In the genomic region with DNA sequence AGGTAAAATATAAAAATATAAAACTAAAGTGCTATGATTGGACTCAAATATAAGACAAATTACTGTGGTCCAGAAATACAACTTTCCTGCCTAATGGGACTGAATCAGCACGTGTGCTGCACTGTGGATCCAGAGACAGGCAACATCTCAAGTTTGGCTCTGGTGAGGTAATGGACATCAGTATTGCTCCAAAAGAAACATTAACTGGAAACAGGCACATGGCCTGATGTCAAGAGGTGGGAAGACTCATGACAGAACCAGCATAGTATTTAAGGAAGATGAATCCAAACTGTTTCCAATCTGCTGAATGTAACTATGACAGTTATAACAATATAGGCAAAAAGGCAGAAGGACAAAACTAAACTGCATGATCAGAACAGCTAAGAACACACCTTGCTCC, we compare ENCODE assay signal across 32 cellular contexts.
"Had no signal": no experiment of that assay in that cellular context is flagged by ENCODE, and none has a peak within 500 bp of the region (broad histone marks: within the 10 kb centered on the region; RNA-seq: fewer than 3 reads in every experiment).

No MANE protein-coding gene starts in this region.

- H3K4me2 ChIP-seq: smooth muscle cell had no signal

- H3K27me3 Mint-ChIP-seq: naive thymus-derived CD4-positive, alpha-beta T cell; natural killer cell treated with Interleukin-12 subunit alpha and Interleukin-12 subunit beta and Interleukin-15 and Interleukin-18, amount 100 ng/mL, for 72 hours; stimulated activated memory B cell treated with anti-CD40 and anti-IgM and Interleukin-4, amounts not matched to agents 10 μg/mL and 1 μg/mL and 100 μg/mL, for 72 hours; stimulated activated naive CD8-positive, alpha-beta T cell treated with anti-CD3 and anti-CD28 coated beads, Interleukin-15, amount 100 ng/mL, for 72 hours had no signal

- DNase-seq: hypothalamus; immature natural killer cell; kidney; left colon; left lung; lower lobe of right lung; mesendoderm; midbrain; mucosa of descending colon; naive thymus-derived CD4-positive, alpha-beta T cell; nucleus accumbens; pancreas; posterior cingulate gyrus; retina; stimulated activated CD4-positive, alpha-beta T cell treated with anti-CD3 and anti-CD28 coated beads, Interleukin-1b, Interleukin-23, amount 100 ng/mL, for 48 hours; stimulated activated CD4-positive, alpha-beta T cell treated with anti-CD3 and anti-CD28 coated beads, Interleukin-2, amount 100 ng/mL, for 48 hours; stimulated activated CD4-positive, alpha-beta T cell treated with anti-CD3 and anti-CD28 coated beads, Interleukin-4, amount 100 ng/mL, for 4 hours; stimulated activated CD8-positive, alpha-beta memory T cell treated with anti-CD3 and anti-CD28 coated beads, Interleukin-4, amount 100 ng/mL, for 48 hours; stimulated activated naive CD4-positive, alpha-beta T cell treated with Interleukin-2 at 50 U/mL for 16 hours; stimulated activated naive CD8-positive, alpha-beta T cell treated with anti-CD3 and anti-CD28 coated beads, Interleukin-15, amount 100 ng/mL, for 72 hours; testis; thyroid gland; transverse colon; upper lobe of left lung had no signal

- ATAC-seq: left colon; left lung; lower lobe of right lung; mucosa of descending colon; naive thymus-derived CD4-positive, alpha-beta T cell; natural killer cell treated with Interleukin-12 subunit alpha and Interleukin-12 subunit beta and Interleukin-15 and Interleukin-18, amount 100 ng/mL, for 72 hours; pancreas; right cardiac atrium; sciatic nerve; stimulated activated memory B cell treated with anti-CD40 and anti-IgM and Interleukin-4, amounts not matched to agents 10 μg/mL and 1 μg/mL and 100 μg/mL, for 72 hours; stimulated activated naive CD8-positive, alpha-beta T cell treated with anti-CD3 and anti-CD28 coated beads, Interleukin-15, amount 100 ng/mL, for 72 hours had no signal

- H3K4me3 ChIP-seq: left lung, lower lobe of right lung, mucosa of descending colon, pancreas, prostate gland, smooth muscle cell, testis, thyroid gland, transverse colon, upper lobe of left lung, vagina had no signal

- H3K27ac ChIP-seq: left lung, lower lobe of right lung, pancreas, prostate gland, testis, thyroid gland, transverse colon, upper lobe of left lung, vagina had no signal

- H3K9me3 Mint-ChIP-seq: stimulated activated memory B cell treated with anti-CD40 and anti-IgM and Interleukin-4, amounts not matched to agents 10 μg/mL and 1 μg/mL and 100 μg/mL, for 72 hours; stimulated activated naive CD8-positive, alpha-beta T cell treated with anti-CD3 and anti-CD28 coated beads, Interleukin-15, amount 100 ng/mL, for 72 hours had no signal

- H3K36me3 ChIP-seq: left lung, lower lobe of right lung, pancreas, prostate gland, thyroid gland, transverse colon, upper lobe of left lung, vagina had no signal

- H3K4me1 Mint-ChIP-seq: immature natural killer cell; naive thymus-derived CD4-positive, alpha-beta T cell; stimulated activated memory B cell treated with anti-CD40 and anti-IgM and Interleukin-4, amounts not matched to agents 10 μg/mL and 1 μg/mL and 100 μg/mL, for 72 hours; stimulated activated naive CD8-positive, alpha-beta T cell treated with anti-CD3 and anti-CD28 coated beads, Interleukin-15, amount 100 ng/mL, for 72 hours had no signal

- H3K4me3 Mint-ChIP-seq: immature natural killer cell; naive thymus-derived CD4-positive, alpha-beta T cell; natural killer cell treated with Interleukin-12 subunit alpha and Interleukin-12 subunit beta and Interleukin-15 and Interleukin-18, amount 100 ng/mL, for 72 hours; stimulated activated memory B cell treated with anti-CD40 and anti-IgM and Interleukin-4, amounts not matched to agents 10 μg/mL and 1 μg/mL and 100 μg/mL, for 72 hours; stimulated activated naive CD8-positive, alpha-beta T cell treated with anti-CD3 and anti-CD28 coated beads, Interleukin-15, amount 100 ng/mL, for 72 hours had no signal

- H3K27ac Mint-ChIP-seq: immature natural killer cell; naive thymus-derived CD4-positive, alpha-beta T cell; natural killer cell treated with Interleukin-12 subunit alpha and Interleukin-12 subunit beta and Interleukin-15 and Interleukin-18, amount 100 ng/mL, for 72 hours; stimulated activated memory B cell treated with anti-CD40 and anti-IgM and Interleukin-4, amounts not matched to agents 10 μg/mL and 1 μg/mL and 100 μg/mL, for 72 hours; stimulated activated naive CD8-positive, alpha-beta T cell treated with anti-CD3 and anti-CD28 coated beads, Interleukin-15, amount 100 ng/mL, for 72 hours had no signal

- H3K9me3 ChIP-seq: lower lobe of right lung, pancreas, prostate gland, testis, thyroid gland, transverse colon, upper lobe of left lung, vagina had no signal

- FAIRE-seq: islet of Langerhans, kidney, pancreas had no signal

- H3K27me3 ChIP-seq: left lung, pancreas, testis, thyroid gland, transverse colon, upper lobe of left lung, vagina had no signal

- H3K4me1 ChIP-seq: left lung, lower lobe of right lung, pancreas, prostate gland, testis, thyroid gland, transverse colon, upper lobe of left lung, vagina had no signal
